1 cellular context compared by ENCODE assay signal in the genomic region with DNA sequence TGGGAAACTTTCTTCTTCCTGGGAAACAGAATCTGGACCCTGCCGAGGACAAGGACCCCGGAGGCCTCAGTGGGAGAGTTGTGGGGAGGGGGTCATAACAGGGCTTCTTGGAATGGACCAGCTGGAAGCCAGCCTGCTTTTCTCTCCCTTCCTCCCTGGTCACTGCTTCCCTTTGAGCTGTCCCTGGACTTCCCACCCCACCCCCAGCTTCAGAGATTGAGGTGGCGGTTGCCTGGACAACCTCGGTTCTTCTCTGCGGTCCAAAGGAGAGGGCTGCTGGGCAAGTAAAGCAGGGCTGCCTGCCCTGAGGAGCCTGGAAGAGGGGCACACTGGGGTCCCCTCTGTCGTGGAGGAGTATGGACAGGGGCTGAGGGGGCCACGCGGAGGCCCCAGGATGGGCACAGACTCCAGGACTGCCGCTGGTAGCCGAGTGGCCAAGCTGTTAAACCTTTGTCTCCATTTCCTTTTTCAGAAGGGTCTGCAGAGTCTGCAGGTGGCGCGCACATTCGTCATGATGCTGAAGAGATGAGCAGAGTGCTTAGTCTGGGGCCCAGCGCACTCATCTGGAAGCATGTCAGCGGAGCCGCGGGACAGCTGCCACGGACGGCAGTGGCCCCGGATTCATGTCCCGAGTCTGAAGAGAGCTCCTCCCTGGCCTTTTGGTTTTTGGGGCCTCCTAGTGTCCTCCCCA.
A peak's percentile ranks its signal among the peaks of the same experiment; 100 is the strongest.
TF ChIP-seq lines count a peak whose summit lies in the region.

No MANE protein-coding gene starts in this region.

TF ChIP-seq in GM23338, 12 proteins besides CTCF, POLR2A, EP300 and RAD21:
- TF ChIP-seq, protein P1, sequence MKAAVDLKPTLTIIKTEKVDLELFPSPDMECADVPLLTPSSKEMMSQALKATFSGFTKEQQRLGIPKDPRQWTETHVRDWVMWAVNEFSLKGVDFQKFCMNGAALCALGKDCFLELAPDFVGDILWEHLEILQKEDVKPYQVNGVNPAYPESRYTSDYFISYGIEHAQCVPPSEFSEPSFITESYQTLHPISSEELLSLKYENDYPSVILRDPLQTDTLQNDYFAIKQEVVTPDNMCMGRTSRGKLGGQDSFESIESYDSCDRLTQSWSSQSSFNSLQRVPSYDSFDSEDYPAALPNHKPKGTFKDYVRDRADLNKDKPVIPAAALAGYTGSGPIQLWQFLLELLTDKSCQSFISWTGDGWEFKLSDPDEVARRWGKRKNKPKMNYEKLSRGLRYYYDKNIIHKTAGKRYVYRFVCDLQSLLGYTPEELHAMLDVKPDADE (IDR thresholded peaks at IDR 0.05): no peak
- TF ChIP-seq, protein P2, sequence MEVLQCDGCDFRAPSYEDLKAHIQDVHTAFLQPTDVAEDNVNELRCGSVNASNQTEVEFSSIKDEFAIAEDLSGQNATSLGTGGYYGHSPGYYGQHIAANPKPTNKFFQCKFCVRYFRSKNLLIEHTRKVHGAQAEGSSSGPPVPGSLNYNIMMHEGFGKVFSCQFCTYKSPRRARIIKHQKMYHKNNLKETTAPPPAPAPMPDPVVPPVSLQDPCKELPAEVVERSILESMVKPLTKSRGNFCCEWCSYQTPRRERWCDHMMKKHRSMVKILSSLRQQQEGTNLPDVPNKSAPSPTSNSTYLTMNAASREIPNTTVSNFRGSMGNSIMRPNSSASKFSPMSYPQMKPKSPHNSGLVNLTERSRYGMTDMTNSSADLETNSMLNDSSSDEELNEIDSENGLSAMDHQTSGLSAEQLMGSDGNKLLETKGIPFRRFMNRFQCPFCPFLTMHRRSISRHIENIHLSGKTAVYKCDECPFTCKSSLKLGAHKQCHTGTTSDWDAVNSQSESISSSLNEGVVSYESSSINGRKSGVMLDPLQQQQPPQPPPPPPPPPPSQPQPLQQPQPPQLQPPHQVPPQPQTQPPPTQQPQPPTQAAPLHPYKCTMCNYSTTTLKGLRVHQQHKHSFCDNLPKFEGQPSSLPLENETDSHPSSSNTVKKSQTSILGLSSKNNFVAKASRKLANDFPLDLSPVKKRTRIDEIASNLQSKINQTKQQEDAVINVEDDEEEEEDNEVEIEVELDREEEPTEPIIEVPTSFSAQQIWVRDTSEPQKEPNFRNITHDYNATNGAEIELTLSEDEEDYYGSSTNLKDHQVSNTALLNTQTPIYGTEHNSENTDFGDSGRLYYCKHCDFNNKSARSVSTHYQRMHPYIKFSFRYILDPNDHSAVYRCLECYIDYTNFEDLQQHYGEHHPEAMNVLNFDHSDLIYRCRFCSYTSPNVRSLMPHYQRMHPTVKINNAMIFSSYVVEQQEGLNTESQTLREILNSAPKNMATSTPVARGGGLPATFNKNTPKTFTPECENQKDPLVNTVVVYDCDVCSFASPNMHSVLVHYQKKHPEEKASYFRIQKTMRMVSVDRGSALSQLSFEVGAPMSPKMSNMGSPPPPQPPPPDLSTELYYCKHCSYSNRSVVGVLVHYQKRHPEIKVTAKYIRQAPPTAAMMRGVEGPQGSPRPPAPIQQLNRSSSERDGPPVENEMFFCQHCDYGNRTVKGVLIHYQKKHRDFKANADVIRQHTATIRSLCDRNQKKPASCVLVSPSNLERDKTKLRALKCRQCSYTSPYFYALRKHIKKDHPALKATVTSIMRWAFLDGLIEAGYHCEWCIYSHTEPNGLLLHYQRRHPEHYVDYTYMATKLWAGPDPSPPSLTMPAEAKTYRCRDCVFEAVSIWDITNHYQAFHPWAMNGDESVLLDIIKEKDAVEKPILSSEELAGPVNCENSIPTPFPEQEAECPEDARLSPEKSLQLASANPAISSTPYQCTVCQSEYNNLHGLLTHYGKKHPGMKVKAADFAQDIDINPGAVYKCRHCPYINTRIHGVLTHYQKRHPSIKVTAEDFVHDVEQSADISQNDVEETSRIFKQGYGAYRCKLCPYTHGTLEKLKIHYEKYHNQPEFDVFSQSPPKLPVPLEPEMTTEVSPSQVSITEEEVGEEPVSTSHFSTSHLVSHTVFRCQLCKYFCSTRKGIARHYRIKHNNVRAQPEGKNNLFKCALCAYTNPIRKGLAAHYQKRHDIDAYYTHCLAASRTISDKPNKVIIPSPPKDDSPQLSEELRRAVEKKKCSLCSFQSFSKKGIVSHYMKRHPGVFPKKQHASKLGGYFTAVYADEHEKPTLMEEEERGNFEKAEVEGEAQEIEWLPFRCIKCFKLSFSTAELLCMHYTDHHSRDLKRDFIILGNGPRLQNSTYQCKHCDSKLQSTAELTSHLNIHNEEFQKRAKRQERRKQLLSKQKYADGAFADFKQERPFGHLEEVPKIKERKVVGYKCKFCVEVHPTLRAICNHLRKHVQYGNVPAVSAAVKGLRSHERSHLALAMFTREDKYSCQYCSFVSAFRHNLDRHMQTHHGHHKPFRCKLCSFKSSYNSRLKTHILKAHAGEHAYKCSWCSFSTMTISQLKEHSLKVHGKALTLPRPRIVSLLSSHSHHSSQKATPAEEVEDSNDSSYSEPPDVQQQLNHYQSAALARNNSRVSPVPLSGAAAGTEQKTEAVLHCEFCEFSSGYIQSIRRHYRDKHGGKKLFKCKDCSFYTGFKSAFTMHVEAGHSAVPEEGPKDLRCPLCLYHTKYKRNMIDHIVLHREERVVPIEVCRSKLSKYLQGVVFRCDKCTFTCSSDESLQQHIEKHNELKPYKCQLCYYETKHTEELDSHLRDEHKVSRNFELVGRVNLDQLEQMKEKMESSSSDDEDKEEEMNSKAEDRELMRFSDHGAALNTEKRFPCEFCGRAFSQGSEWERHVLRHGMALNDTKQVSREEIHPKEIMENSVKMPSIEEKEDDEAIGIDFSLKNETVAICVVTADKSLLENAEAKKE (CRISPR knock-in tag; IDR thresholded peaks at IDR 0.05): peak; percentile 1; the same call in 1 of the 2 replicates
- no peak for TF ChIP-seq EZH2 (IDR thresholded peaks at IDR 0.05; ENCODE audit: low read depth, unreplicated experiment)
- TF ChIP-seq, protein P3, sequence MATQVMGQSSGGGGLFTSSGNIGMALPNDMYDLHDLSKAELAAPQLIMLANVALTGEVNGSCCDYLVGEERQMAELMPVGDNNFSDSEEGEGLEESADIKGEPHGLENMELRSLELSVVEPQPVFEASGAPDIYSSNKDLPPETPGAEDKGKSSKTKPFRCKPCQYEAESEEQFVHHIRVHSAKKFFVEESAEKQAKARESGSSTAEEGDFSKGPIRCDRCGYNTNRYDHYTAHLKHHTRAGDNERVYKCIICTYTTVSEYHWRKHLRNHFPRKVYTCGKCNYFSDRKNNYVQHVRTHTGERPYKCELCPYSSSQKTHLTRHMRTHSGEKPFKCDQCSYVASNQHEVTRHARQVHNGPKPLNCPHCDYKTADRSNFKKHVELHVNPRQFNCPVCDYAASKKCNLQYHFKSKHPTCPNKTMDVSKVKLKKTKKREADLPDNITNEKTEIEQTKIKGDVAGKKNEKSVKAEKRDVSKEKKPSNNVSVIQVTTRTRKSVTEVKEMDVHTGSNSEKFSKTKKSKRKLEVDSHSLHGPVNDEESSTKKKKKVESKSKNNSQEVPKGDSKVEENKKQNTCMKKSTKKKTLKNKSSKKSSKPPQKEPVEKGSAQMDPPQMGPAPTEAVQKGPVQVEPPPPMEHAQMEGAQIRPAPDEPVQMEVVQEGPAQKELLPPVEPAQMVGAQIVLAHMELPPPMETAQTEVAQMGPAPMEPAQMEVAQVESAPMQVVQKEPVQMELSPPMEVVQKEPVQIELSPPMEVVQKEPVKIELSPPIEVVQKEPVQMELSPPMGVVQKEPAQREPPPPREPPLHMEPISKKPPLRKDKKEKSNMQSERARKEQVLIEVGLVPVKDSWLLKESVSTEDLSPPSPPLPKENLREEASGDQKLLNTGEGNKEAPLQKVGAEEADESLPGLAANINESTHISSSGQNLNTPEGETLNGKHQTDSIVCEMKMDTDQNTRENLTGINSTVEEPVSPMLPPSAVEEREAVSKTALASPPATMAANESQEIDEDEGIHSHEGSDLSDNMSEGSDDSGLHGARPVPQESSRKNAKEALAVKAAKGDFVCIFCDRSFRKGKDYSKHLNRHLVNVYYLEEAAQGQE (IDR thresholded peaks at IDR 0.05; ENCODE audit: unreplicated experiment): no peak
- no peak for TF ChIP-seq ZNF114 (CRISPR knock-in tag; IDR thresholded peaks at IDR 0.05)
